1 cellular context compared by ENCODE assay signal in genomic region chr3:150763841-150764483, GRCh38.
TF ChIP-seq lines count a peak whose summit lies in the region.

No MANE protein-coding gene starts in this region.

TF ChIP-seq in GM12878, 131 proteins besides CTCF, POLR2A, EP300 and RAD21 (continued from another document):
- no peak for TF ChIP-seq REST (IDR thresholded peaks at IDR 0.05; ENCODE audit: low read depth, low read length)
- TF ChIP-seq IKZF2 (IDR thresholded peaks at IDR 0.05), result peak; percentile 7 to 44; a peak in 1 of 4 replicates
- TF ChIP-seq NBN (IDR thresholded peaks at IDR 0.05), result 0 out of 2 replicates have a peak, but pooled peaks have one; percentile 57
- TF ChIP-seq MTA2 (IDR thresholded peaks at IDR 0.05; ENCODE audit: low read depth), result peak; percentile 28; the same call in 1 of the 2 replicates
- TF ChIP-seq LARP7 (IDR thresholded peaks at IDR 0.05), result 0 out of 2 replicates have a peak, but pooled peaks have one; percentile 56
- TF ChIP-seq MTA3 (IDR thresholded peaks at IDR 0.05; ENCODE audit: borderline replicate concordance, low read length), result peak; percentile 51; the same call in 1 of the 2 replicates
- TF ChIP-seq, protein P1, sequence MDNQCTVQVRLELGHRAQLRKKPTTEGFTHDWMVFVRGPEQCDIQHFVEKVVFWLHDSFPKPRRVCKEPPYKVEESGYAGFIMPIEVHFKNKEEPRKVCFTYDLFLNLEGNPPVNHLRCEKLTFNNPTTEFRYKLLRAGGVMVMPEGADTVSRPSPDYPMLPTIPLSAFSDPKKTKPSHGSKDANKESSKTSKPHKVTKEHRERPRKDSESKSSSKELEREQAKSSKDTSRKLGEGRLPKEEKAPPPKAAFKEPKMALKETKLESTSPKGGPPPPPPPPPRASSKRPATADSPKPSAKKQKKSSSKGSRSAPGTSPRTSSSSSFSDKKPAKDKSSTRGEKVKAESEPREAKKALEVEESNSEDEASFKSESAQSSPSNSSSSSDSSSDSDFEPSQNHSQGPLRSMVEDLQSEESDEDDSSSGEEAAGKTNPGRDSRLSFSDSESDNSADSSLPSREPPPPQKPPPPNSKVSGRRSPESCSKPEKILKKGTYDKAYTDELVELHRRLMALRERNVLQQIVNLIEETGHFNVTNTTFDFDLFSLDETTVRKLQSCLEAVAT (IDR thresholded peaks at IDR 0.05), result peak; percentile 59
- 0 out of 2 replicates have a peak, but pooled peaks have one; percentile 8 for TF ChIP-seq DPF2 (IDR thresholded peaks at IDR 0.05)
- TF ChIP-seq RAD51 (IDR thresholded peaks at IDR 0.05), result no peak
- TF ChIP-seq NR2F1 (conservative IDR thresholded peaks at IDR 0.05), result 0 out of 2 replicates have a peak, but pooled peaks have one; percentile 28
- no peak for TF ChIP-seq NFYA (IDR thresholded peaks at IDR 0.05; ENCODE audit: borderline replicate concordance, low read depth, low read length)
